ENCODE assay signal across 12 cellular contexts in genomic region chr12:2358986-2359658, GRCh38.
DNase-seq lines count a peak whose midpoint lies in the region; ATAC-seq and TF ChIP-seq lines count a peak whose summit lies in the region.
"Had no signal": no experiment of that assay in that cellular context is flagged by ENCODE, and none has a peak within 500 bp of the region (broad histone marks: within the 10 kb centered on the region; RNA-seq: fewer than 3 reads in every experiment).

No MANE protein-coding gene starts in this region.

- H3K56ac ChIP-seq in mesendoderm (ENCODE audit: low read length), result no peak overlapping the region

- no peak overlapping the region for H4K5ac ChIP-seq in mesendoderm (ENCODE audit: low read length)

- H3K9me3 Mint-ChIP-seq in natural killer cell treated with Interleukin-12 subunit alpha and Interleukin-12 subunit beta and Interleukin-15 and Interleukin-18, amount 100 ng/mL, for 72 hours, result no peaks in the 10 kb centered on the region
- H3K9me3 Mint-ChIP-seq in natural killer cell, result no peaks in the 10 kb centered on the region
- H3K9me3 Mint-ChIP-seq in activated T-cell treated with anti-CD3 and anti-CD28 coated beads, Interleukin-2, amount 50 U/mL, for 72 hours, result no peaks in the 10 kb centered on the region
- H3K9me3 Mint-ChIP-seq: activated CD4-positive, alpha-beta T cell treated with anti-CD3 and anti-CD28 coated beads, Interleukin-2, amount 10 ng/mL, durations not matched to agents 7 days and 5 days; CD8-positive, alpha-beta T cell had no signal

- peak overlapping the region; percentile 28 for H3K4me3 Mint-ChIP-seq in natural killer cell treated with Interleukin-12 subunit alpha and Interleukin-12 subunit beta and Interleukin-15 and Interleukin-18, amount 100 ng/mL, for 72 hours
- H3K4me3 Mint-ChIP-seq in natural killer cell, result no peak overlapping the region
- peak overlapping the region in 1 of 2 donors; percentile 17 for H3K4me3 Mint-ChIP-seq in activated T-cell treated with anti-CD3 and anti-CD28 coated beads, Interleukin-2, amount 50 U/mL, for 72 hours
- H3K4me3 Mint-ChIP-seq: CD8-positive, alpha-beta T cell had no signal

- H3K4me1 ChIP-seq in ascending aorta, result peaks cover 5 to 24% of the 10 kb centered on the region in 2 donors
- H3K4me1 ChIP-seq in lung (ENCODE audit: control insufficient read depth in 2 of 2, insufficient read depth in 2 of 2, low read length in 2 of 2), result peaks cover 3 to 15% of the 10 kb centered on the region in 2 donors
- H3K4me1 ChIP-seq in gastrocnemius medialis, result peaks cover 13 to 14% of the 10 kb centered on the region in 2 donors
- no peaks in the 10 kb centered on the region for H3K4me1 ChIP-seq in mesendoderm (ENCODE audit: control insufficient read depth, low read depth, low read length)

- peaks cover 15 to 29% of the 10 kb centered on the region in 2 donors for H3K27me3 Mint-ChIP-seq in natural killer cell treated with Interleukin-12 subunit alpha and Interleukin-12 subunit beta and Interleukin-15 and Interleukin-18, amount 100 ng/mL, for 72 hours
- peaks cover 10 to 31% of the 10 kb centered on the region in 2 donors for H3K27me3 Mint-ChIP-seq in natural killer cell (ENCODE audit: low read depth in 2 of 2)
- peaks cover 23% of the 10 kb centered on the region for H3K27me3 Mint-ChIP-seq in activated T-cell treated with anti-CD3 and anti-CD28 coated beads, Interleukin-2, amount 50 U/mL, for 72 hours (ENCODE audit: low read depth)

- no peak for TF ChIP-seq POLR2A in gastrocnemius medialis (IDR thresholded peaks at IDR 0.05)

- H3K36me3 ChIP-seq in ascending aorta (no peaks in the 10 kb centered on the region), lung (ENCODE audit: control insufficient read depth in 2 of 2, insufficient read depth in 2 of 2, low read length in 2 of 2) (no peaks in the 10 kb centered on the region), gastrocnemius medialis (no peaks in the 10 kb centered on the region), mesendoderm (ENCODE audit: control insufficient read depth, insufficient read depth, low read length) (no peaks in the 10 kb centered on the region)

- H3K4me2 ChIP-seq in mesendoderm (ENCODE audit: low read length), result no peak overlapping the region

- H3K9me3 ChIP-seq in ascending aorta (no peaks in the 10 kb centered on the region), lung (ENCODE audit: control insufficient read depth in 2 of 2, insufficient read depth in 1 of 2, low read length in 1 of 2) (no peaks in the 10 kb centered on the region), gastrocnemius medialis (no peaks in the 10 kb centered on the region)

- no peak for ATAC-seq in natural killer cell treated with Interleukin-12 subunit alpha and Interleukin-12 subunit beta and Interleukin-15 and Interleukin-18, amount 100 ng/mL, for 72 hours
- ATAC-seq in natural killer cell, result no peak
- ATAC-seq in lung (ENCODE audit: insufficient read depth, low FRiP score), result no peak
- no peak for ATAC-seq in gastrocnemius medialis
- ATAC-seq in activated T-cell treated with anti-CD3 and anti-CD28 coated beads, Interleukin-2, amount 50 U/mL, for 72 hours (replicated peaks in 1 of 2), result no peak
- ATAC-seq: CD8-positive, alpha-beta T cell; stimulated activated naive CD8-positive, alpha-beta T cell treated with anti-CD3 and anti-CD28 coated beads, Interleukin-15, Interleukin-2, amounts not matched to agents 100 U/mL and 50 U/mL, for 24 hours had no signal

- intact Hi-C loops in natural killer cell (cut with micrococcal nuclease) (no loop called here), ascending aorta (cut with DNase I) (no loop called here), gastrocnemius medialis (cut with DNase I; ENCODE audit: low total_unique reads) (no loop called here)

- 27 to 42% methylated on average over 8 of the region's 8 CpGs for WGBS in lung, 2 donors
- 100% methylated on average over 1 of the region's 8 CpGs for WGBS in mesendoderm (ENCODE audit: extremely low coverage, insufficient coverage, low lambda C conversion rate)

- no peak overlapping the region for H2BK15ac ChIP-seq in mesendoderm (replicated peaks; ENCODE audit: low read depth)

- no peaks in the 10 kb centered on the region for H3K36me3 Mint-ChIP-seq in natural killer cell treated with Interleukin-12 subunit alpha and Interleukin-12 subunit beta and Interleukin-15 and Interleukin-18, amount 100 ng/mL, for 72 hours
- H3K36me3 Mint-ChIP-seq in natural killer cell, result no peaks in the 10 kb centered on the region
- no peaks in the 10 kb centered on the region for H3K36me3 Mint-ChIP-seq in activated T-cell treated with anti-CD3 and anti-CD28 coated beads, Interleukin-2, amount 50 U/mL, for 72 hours (ENCODE audit: insufficient read depth in 2 of 2)
- H3K36me3 Mint-ChIP-seq: CD8-positive, alpha-beta T cell had no signal

- no peak overlapping the region for H3K9ac ChIP-seq in mesendoderm (ENCODE audit: low read length)

- no peaks in the 10 kb centered on the region for H3K27me3 ChIP-seq in ascending aorta
- H3K27me3 ChIP-seq in lung (ENCODE audit: control insufficient read depth, insufficient read depth), result no peaks in the 10 kb centered on the region
- no peaks in the 10 kb centered on the region for H3K27me3 ChIP-seq in gastrocnemius medialis
- no peaks in the 10 kb centered on the region for H3K27me3 ChIP-seq in mesendoderm (ENCODE audit: insufficient read depth, low read length, poor library complexity)

- H3K79me2 ChIP-seq in mesendoderm (ENCODE audit: control insufficient read depth, insufficient read depth, low read length), result no peaks in the 10 kb centered on the region

- H3K27ac Mint-ChIP-seq in natural killer cell treated with Interleukin-12 subunit alpha and Interleukin-12 subunit beta and Interleukin-15 and Interleukin-18, amount 100 ng/mL, for 72 hours, result peak overlapping the region in 1 of 2 donors; percentile 4
- no peak overlapping the region for H3K27ac Mint-ChIP-seq in natural killer cell
- H3K27ac Mint-ChIP-seq in activated T-cell treated with anti-CD3 and anti-CD28 coated beads, Interleukin-2, amount 50 U/mL, for 72 hours, result no peak overlapping the region
- H3K27ac Mint-ChIP-seq: activated CD4-positive, alpha-beta T cell treated with anti-CD3 and anti-CD28 coated beads, Interleukin-2, amount 10 ng/mL, durations not matched to agents 7 days and 5 days; CD8-positive, alpha-beta T cell had no signal

- peaks cover 16 to 19% of the 10 kb centered on the region in 2 donors for H3K4me1 Mint-ChIP-seq in natural killer cell treated with Interleukin-12 subunit alpha and Interleukin-12 subunit beta and Interleukin-15 and Interleukin-18, amount 100 ng/mL, for 72 hours (ENCODE audit: low read depth in 2 of 2)
- peaks cover 15 to 16% of the 10 kb centered on the region in 2 donors for H3K4me1 Mint-ChIP-seq in natural killer cell
- peaks cover 28% of the 10 kb centered on the region for H3K4me1 Mint-ChIP-seq in activated T-cell treated with anti-CD3 and anti-CD28 coated beads, Interleukin-2, amount 50 U/mL, for 72 hours (ENCODE audit: low read depth)

- H3K4ac ChIP-seq in mesendoderm (ENCODE audit: low read depth, low read length), result no peak overlapping the region

- H3K27ac ChIP-seq in ascending aorta (peak overlapping the region; percentile 64 to 65), lung (ENCODE audit: low read depth in 1 of 2, low read length in 1 of 2) (peak overlapping the region; percentile 12 to 56), gastrocnemius medialis (no peak overlapping the region), mesendoderm (ENCODE audit: low read depth, low read length) (no peak overlapping the region)

- in situ Hi-C loops in gastrocnemius medialis (cut with MboI; ENCODE audit: low sequenced_read_pairs in 4 of 4), result no loop called here

- H2AK5ac ChIP-seq in mesendoderm (ENCODE audit: low read length), result no peak overlapping the region

- H3K23ac ChIP-seq in mesendoderm (ENCODE audit: low read length), result no peak overlapping the region

- no peaks in the 10 kb centered on the region for H3K79me1 ChIP-seq in mesendoderm (ENCODE audit: low read length)

- H2BK5ac ChIP-seq in mesendoderm (ENCODE audit: low read length), result no peak overlapping the region

- DNase-seq in natural killer cell treated with Interleukin-12 subunit alpha and Interleukin-12 subunit beta and Interleukin-15 and Interleukin-18, amount 100 ng/mL, for 72 hours (ENCODE audit: low spot score), result no peak
- DNase-seq in natural killer cell (no peak), ascending aorta (ENCODE audit: low spot score in 2 of 2) (peak in 1 of 2 donors; percentile 58), lung (ENCODE audit: low spot score) (no peak), gastrocnemius medialis (no peak), mesendoderm (no peak)
- DNase-seq in activated CD4-positive, CD25-positive, alpha-beta regulatory T cell treated with anti-CD3 and anti-CD28 coated beads, Interleukin-2, amount 50 U/mL, for 72 hours, result no peak
- DNase-seq in activated T-cell treated with anti-CD3 and anti-CD28 coated beads, Interleukin-2, amount 50 U/mL, for 72 hours, result no peak
- DNase-seq: NCI-H69 had no signal

- no peak for TF ChIP-seq CTCF in natural killer cell (IDR thresholded peaks at IDR 0.05)
- TF ChIP-seq CTCF in ascending aorta (IDR thresholded peaks at IDR 0.05), result peak in 1 of 3 experiments; percentile 9
- TF ChIP-seq CTCF in lung (IDR thresholded peaks at IDR 0.05; ENCODE audit: control extremely low read depth, extremely low read depth), result no peak
- TF ChIP-seq CTCF in gastrocnemius medialis (IDR thresholded peaks at IDR 0.05 in 4 of 5, conservative IDR thresholded peaks at IDR 0.05 in 1 of 5), result no peak

- H2BK120ac ChIP-seq in mesendoderm (ENCODE audit: low read depth, low read length), result no peak overlapping the region

- no peak overlapping the region for H4K8ac ChIP-seq in mesendoderm (ENCODE audit: low read depth, low read length)

- no peak overlapping the region for H3K18ac ChIP-seq in mesendoderm (ENCODE audit: low read length)

- H3K4me3 ChIP-seq in ascending aorta (no peak overlapping the region), lung (no peak overlapping the region), gastrocnemius medialis (no peak overlapping the region), mesendoderm (ENCODE audit: low read length) (no peak overlapping the region)

Comparison
In these comparisons a context has a peak if more than half of its experiments do, and no peak if none do; other contexts are left out.
1. H3K27ac ChIP-seq: peak in ascending aorta (2 of 2) and lung (2 of 2); none in gastrocnemius medialis (0 of 4) and mesendoderm (single experiment).